Comparison of ENCODE assay signal across 8 cellular contexts in the genomic region with DNA sequence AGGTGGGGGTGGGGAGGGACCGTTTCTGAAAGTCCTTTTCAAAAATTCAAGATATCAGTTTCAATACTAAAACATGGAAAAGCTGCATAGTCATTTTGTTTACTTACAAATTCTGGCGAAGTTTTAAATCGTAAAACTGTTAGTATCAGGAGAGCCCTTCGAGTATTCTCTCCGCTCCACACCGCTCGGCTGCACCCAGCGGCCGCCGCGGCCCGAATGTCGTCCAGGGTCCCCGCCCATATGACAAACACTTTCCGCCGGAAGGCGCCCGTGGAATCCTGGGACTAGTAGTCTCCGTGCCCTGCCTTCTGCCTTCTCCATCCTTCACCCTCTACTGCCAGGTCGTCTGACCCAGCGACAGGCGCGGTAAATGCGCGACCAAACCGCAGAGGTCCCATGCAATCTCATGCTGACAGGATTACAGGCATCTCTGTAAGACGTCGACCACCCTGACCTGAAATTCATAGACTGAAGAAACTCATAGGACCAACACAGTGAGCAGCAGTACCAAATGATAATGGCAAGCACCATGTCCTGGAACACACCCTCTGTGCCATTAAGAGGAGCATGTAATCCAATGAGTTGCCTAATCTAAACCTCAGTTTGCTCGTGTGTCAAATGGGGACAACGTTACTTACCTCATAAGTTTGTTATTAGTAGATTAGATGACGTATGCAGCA. TPM values are rescaled to one million over a fixed set of nuclear protein-coding genes. Genes with fewer than 3 reads are reported as not detected.
DNase-seq lines count a peak whose midpoint lies in the region; ATAC-seq and TF ChIP-seq lines count a peak whose summit lies in the region.

TOR1AIP2 (minus strand) TSS at position 218 of the 680 bp plus-strand sequence. CDS start 25,138 bp downstream, outside the sequence.

- H3K79me2 ChIP-seq in PC-3 (ENCODE audit: low read length): peaks cover 55% of the 10 kb centered on the region

- H3K4me3 ChIP-seq in PC-3 (ENCODE audit: low read length) (peak within 1 kb of the TSS; percentile 93), epithelial cell of proximal tubule (ENCODE audit: low read depth, low read length) (peak within 1 kb of the TSS; percentile 78), mucosa of rectum (ENCODE audit: low read length in 2 of 2) (peak within 1 kb of the TSS; percentile 83 to 96)

- H3K27me3 ChIP-seq in PC-3 (ENCODE audit: low read length): no peaks in the 10 kb centered on the region
- H3K27me3 ChIP-seq in mucosa of rectum (ENCODE audit: control insufficient read depth in 2 of 2, insufficient read depth in 2 of 2, low read length in 2 of 2): no peaks in the 10 kb centered on the region

- H3K9me2 ChIP-seq in PC-3 (replicated peaks; ENCODE audit: low read length): no peaks in the 10 kb centered on the region

- H3K9me3 ChIP-seq in PC-3 (ENCODE audit: low read length) (no peaks in the 10 kb centered on the region), mucosa of rectum (ENCODE audit: control insufficient read depth in 2 of 2, low read length in 2 of 2) (no peaks in the 10 kb centered on the region)

- H3K4me2 ChIP-seq in PC-3 (ENCODE audit: low read length): peak within 1 kb of the TSS; percentile 93

- H3K36me3 ChIP-seq in PC-3 (ENCODE audit: low read depth, low read length): peaks cover 10% of the 10 kb centered on the region; the same call in 1 of the 2 replicates
- peaks cover 0 to 5% of the 10 kb centered on the region in 2 donors for H3K36me3 ChIP-seq in mucosa of rectum (ENCODE audit: control insufficient read depth in 2 of 2, insufficient read depth in 2 of 2, low read length in 2 of 2)

- no TSS peak for BruUV-seq in PC-3 (replicated peaks; lab: Mats Ljungman, UMichigan)

- H3K9ac ChIP-seq in PC-3 (ENCODE audit: low read length) (peak within 1 kb of the TSS; percentile 83), mucosa of rectum (ENCODE audit: low read depth in 1 of 2, low read length in 2 of 2) (peak within 1 kb of the TSS; percentile 84 to 88)

- peaks cover 20% of the 10 kb centered on the region for H4K20me1 ChIP-seq in PC-3 (ENCODE audit: low read length)

- H3K4me1 ChIP-seq in PC-3 (ENCODE audit: insufficient read depth, low read length): peaks cover 21% of the 10 kb centered on the region
- peaks cover 26% of the 10 kb centered on the region in 2 donors for H3K4me1 ChIP-seq in mucosa of rectum (ENCODE audit: control insufficient read depth in 2 of 2, insufficient read depth in 2 of 2, low read length in 2 of 2)

- no peak within 1 kb of the TSS for H3K27ac ChIP-seq in PC-3 (ENCODE audit: low read length)
- peak within 1 kb of the TSS; percentile 59 to 69 for H3K27ac ChIP-seq in mucosa of rectum (ENCODE audit: low read depth in 2 of 2, low read length in 2 of 2)

- H3F3A ChIP-seq in PC-3 (ENCODE audit: low read length, unreplicated experiment): no peaks in the 10 kb centered on the region

- H2AFZ ChIP-seq in PC-3 (ENCODE audit: low read length): peak within 1 kb of the TSS; percentile 69

- POLR2A ChIA-PET in PC-3 (lab: Charles Lee; ENCODE audit: unreplicated experiment): interaction anchor here (0.6 kb wide), 1 partner anchor 26 kb away, joined by 5 read pairs; no protein-coding TSS in a partner anchor

- TF ChIP-seq CTCF in PC-3 (conservative IDR thresholded peaks at IDR 0.05; ENCODE audit: low read depth, low read length): no peak
- peak; percentile 5 for TF ChIP-seq CTCF in epithelial cell of proximal tubule (conservative IDR thresholded peaks at IDR 0.05; ENCODE audit: low read depth, low read length)

- DNase-seq in DMS 273 (lab: John Stamatoyannopoulos, UW; ENCODE audit: unreplicated experiment): peak; percentile 96
- DNase-seq in HuH-7 (ENCODE audit: low spot score): peak; percentile 73
- peak; percentile 75 for DNase-seq in PC-3
- peak; percentile 86 for DNase-seq in activated T-cell treated with anti-CD3 and anti-CD28 coated beads for 48 hours (ENCODE audit: low read depth)
- DNase-seq in epithelial cell of proximal tubule (ENCODE audit: low read depth): no peak
- DNase-seq in stimulated activated CD8-positive, alpha-beta memory T cell treated with anti-CD3 and anti-CD28 coated beads, Interleukin-7, amount 100 ng/mL, for 1 hour (ENCODE audit: low read depth in 2 of 2): peak; percentile 68 to 75

- intact Hi-C loops in PC-3 (cut with micrococcal nuclease): no loop called here

- ATAC-seq in GM21515 (IDR thresholded peaks at IDR 0.05; ENCODE audit: unreplicated experiment) (peak; percentile 58), PC-3 (peak; percentile 64)

- CTCF ChIA-PET in PC-3 (lab: Charles Lee): no interaction called here

RNA-seq across cellular contexts. Expression of gene TOR1AIP2, which starts in this region (rescaled TPM):
- total RNA-seq in PC-3 (2014; rRNA removed): 28.9 and 29.6 TPM in 2 replicates
- 47.7 and 57.4 TPM in 2 replicates for total RNA-seq in epithelial cell of proximal tubule
